16 cellular contexts compared by ENCODE assay signal in the genomic region with DNA sequence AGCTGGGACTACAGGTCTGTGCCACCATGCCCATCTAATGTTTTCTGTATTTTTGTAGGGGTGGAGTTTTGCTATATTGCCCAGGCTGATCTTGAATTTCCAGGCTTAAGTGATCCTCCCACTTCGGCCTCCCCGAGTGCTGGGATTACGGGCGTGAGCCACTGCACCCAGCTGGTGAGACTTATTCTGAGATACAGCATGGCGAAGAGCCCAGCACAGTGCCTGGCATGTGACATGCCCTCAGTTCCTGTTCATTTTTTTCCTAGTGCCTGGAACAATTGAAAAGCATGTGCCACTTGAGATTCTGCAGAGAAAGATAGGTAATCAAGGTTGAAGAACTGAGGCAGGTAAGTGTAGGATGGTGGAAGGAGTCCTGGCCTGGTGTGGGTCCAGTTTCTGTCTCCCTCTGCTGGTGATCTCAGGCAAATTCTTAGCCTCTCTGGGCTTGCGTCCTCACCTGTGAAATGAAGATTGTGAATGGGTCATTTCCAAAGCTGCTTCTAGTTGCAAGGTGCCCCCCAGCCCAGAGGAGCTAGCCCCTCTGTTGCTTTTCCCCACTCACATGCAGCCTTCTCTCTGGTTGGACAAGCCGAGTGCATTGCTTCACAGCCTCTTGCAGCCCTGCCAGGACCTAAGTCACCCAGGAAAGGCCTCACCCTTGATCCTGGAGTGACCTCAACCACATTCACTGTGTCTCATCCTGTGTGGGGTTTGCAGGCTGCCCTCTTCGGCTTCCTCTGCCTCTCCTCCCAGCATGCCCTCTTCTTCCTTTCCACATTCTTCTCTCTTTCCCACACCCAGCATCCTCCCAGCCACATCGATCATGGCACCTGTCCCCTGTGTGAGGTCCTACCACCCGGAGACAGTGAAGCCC. TPM values are rescaled to one million over a fixed set of nuclear protein-coding genes. Genes with fewer than 3 reads are reported as not detected.
A peak's percentile ranks its signal among the peaks of the same experiment; 100 is the strongest.
DNase-seq lines count a peak whose midpoint lies in the region; TF ChIP-seq lines count a peak whose summit lies in the region.
"Had no signal": no experiment of that assay in that cellular context is flagged by ENCODE, and none has a peak within 500 bp of the region (broad histone marks: within the 10 kb centered on the region; RNA-seq: fewer than 3 reads in every experiment).

No MANE protein-coding gene starts in this region.

- no peaks in the 10 kb centered on the region for H3K79me2 ChIP-seq in SK-N-SH (ENCODE audit: insufficient read depth)
- H3K79me2 ChIP-seq: parathyroid adenoma had no signal

- H3K27ac ChIP-seq in SK-N-SH (ENCODE audit: low read depth in 2 of 2, low read length in 1 of 2) = no peak overlapping the region
- H3K27ac ChIP-seq: parathyroid adenoma, thoracic aorta had no signal

- TF ChIP-seq CTCF in AG09309 (IDR thresholded peaks at IDR 0.05; ENCODE audit: control insufficient read depth, insufficient read depth, low read depth, low read length, missing control alignments) (peak; percentile 38), GM12873 (IDR thresholded peaks at IDR 0.05; ENCODE audit: insufficient read depth, low read depth, low read length, missing control alignments) (peak; percentile 74), SK-N-SH (IDR thresholded peaks at IDR 0.05) (peak; percentile 47), fibroblast of the aortic adventitia (IDR thresholded peaks at IDR 0.05; ENCODE audit: insufficient read depth, low read length) (peak; percentile 24)

- POLR2A ChIA-PET in SK-N-SH (lab: Yijun Ruan, JAX) = no interaction called here
- POLR2A ChIA-PET in activated CD4-positive, alpha-beta memory T cell treated with anti-CD3 and anti-CD28 coated beads, Interleukin-2, amount 10 ng/mL, durations not matched to agents 7 days and 5 days (lab: Charles Lee) = no interaction called here

- H3K4me3 Mint-ChIP-seq in activated CD4-positive, alpha-beta memory T cell treated with anti-CD3 and anti-CD28 coated beads, Interleukin-2, amount 10 ng/mL, durations not matched to agents 7 days and 5 days = no peak overlapping the region
- H3K4me3 Mint-ChIP-seq: activated naive CD8-positive, alpha-beta T cell; CD8-positive, alpha-beta memory T cell had no signal

- no peak overlapping the region for H3K27ac Mint-ChIP-seq in activated CD4-positive, alpha-beta memory T cell treated with anti-CD3 and anti-CD28 coated beads, Interleukin-2, amount 10 ng/mL, durations not matched to agents 7 days and 5 days
- H3K27ac Mint-ChIP-seq: activated naive CD8-positive, alpha-beta T cell had no signal

- peaks cover 26% of the 10 kb centered on the region for H3K27me3 Mint-ChIP-seq in activated CD4-positive, alpha-beta memory T cell treated with anti-CD3 and anti-CD28 coated beads, Interleukin-2, amount 10 ng/mL, durations not matched to agents 7 days and 5 days

- no peaks in the 10 kb centered on the region for H3K9me3 ChIP-seq in SK-N-SH
- H3K9me3 ChIP-seq: thoracic aorta had no signal

- TF ChIP-seq EP300 in SK-N-SH (IDR thresholded peaks at IDR 0.05; ENCODE audit: borderline replicate concordance in 1 of 2, low read depth in 1 of 2, low read length in 1 of 2) = no peak

- no peaks in the 10 kb centered on the region for H3K36me3 ChIP-seq in SK-N-SH (replicated peaks in 1 of 2; ENCODE audit: control insufficient read depth in 1 of 2, insufficient read depth in 2 of 2, low read length in 1 of 2)
- H3K36me3 ChIP-seq: thoracic aorta had no signal

- WGBS in SK-N-SH (ENCODE audit: low lambda C conversion rate) = 77% methylated on average over 10 of the region's 10 CpGs

- H3K9me3 Mint-ChIP-seq in activated CD4-positive, alpha-beta memory T cell treated with anti-CD3 and anti-CD28 coated beads, Interleukin-2, amount 10 ng/mL, durations not matched to agents 7 days and 5 days = no peaks in the 10 kb centered on the region

- H3K27me3 ChIP-seq in SK-N-SH (ENCODE audit: insufficient read depth) = no peaks in the 10 kb centered on the region

- no peak overlapping the region for H3K4me2 ChIP-seq in SK-N-SH

- no peak for TF ChIP-seq RAD21 in SK-N-SH (IDR thresholded peaks at IDR 0.05; ENCODE audit: low read length)

- H4K20me1 ChIP-seq in SK-N-SH (ENCODE audit: insufficient read depth) = no peaks in the 10 kb centered on the region

- no peak overlapping the region for H3K4me3 ChIP-seq in AG09309 (ENCODE audit: control insufficient read depth, low read depth, low read length)
- H3K4me3 ChIP-seq in SK-N-SH (ENCODE audit: low read depth in 2 of 2, low read length in 1 of 2) = no peak overlapping the region
- H3K4me3 ChIP-seq in fibroblast of the aortic adventitia (ENCODE audit: low read depth, low read length) = no peak overlapping the region
- H3K4me3 ChIP-seq: thoracic aorta had no signal

- H3K4me1 ChIP-seq in SK-N-SH (ENCODE audit: control insufficient read depth in 1 of 2, insufficient read depth in 2 of 2, low read depth in 1 of 2, low read length in 1 of 2) = peaks cover 0 to 8% of the 10 kb centered on the region in 2 experiments; a peak in 1 of 4 replicates
- H3K4me1 ChIP-seq: parathyroid adenoma had no signal

- peaks cover 6% of the 10 kb centered on the region for H3K4me1 Mint-ChIP-seq in activated CD4-positive, alpha-beta memory T cell treated with anti-CD3 and anti-CD28 coated beads, Interleukin-2, amount 10 ng/mL, durations not matched to agents 7 days and 5 days

- no peak overlapping the region for H2AFZ ChIP-seq in SK-N-SH (ENCODE audit: low read depth)
- H2AFZ ChIP-seq: parathyroid adenoma had no signal

- peaks cover 11% of the 10 kb centered on the region for H3F3A ChIP-seq in SK-N-SH (replicated peaks; ENCODE audit: insufficient read depth)

- no peak overlapping the region for H3K9ac ChIP-seq in SK-N-SH
- H3K9ac ChIP-seq: parathyroid adenoma had no signal

- no peak for DNase-seq in AG09309 (ENCODE audit: low read depth)
- DNase-seq in SK-N-SH = no peak
- DNase-seq in fibroblast of the aortic adventitia (ENCODE audit: low read depth) = no peak
- no peak for DNase-seq in activated CD4-positive, alpha-beta memory T cell treated with anti-CD3 and anti-CD28 coated beads, Interleukin-2, amount 10 ng/mL, durations not matched to agents 7 days and 5 days
- no peak for DNase-seq in NCI-H226
- DNase-seq in middle frontal gyrus (ENCODE audit: extremely low spot score, low spot score) = no peak
- no peak for DNase-seq in stimulated activated CD4-positive, alpha-beta T cell treated with anti-CD3 and anti-CD28 coated beads, Interleukin-2, amount 100 ng/mL, for 48 hours
- DNase-seq: activated CD4-positive, CD25-positive, alpha-beta regulatory T cell treated with anti-CD3 and anti-CD28 coated beads, Interleukin-2, amount 50 U/mL, for 72 hours; CD8-positive, alpha-beta memory T cell; left cardiac atrium; NCI-H187 treated with DMSO at 0.1 percent for 48 hours had no signal

- no peaks in the 10 kb centered on the region for H3K36me3 Mint-ChIP-seq in activated CD4-positive, alpha-beta memory T cell treated with anti-CD3 and anti-CD28 coated beads, Interleukin-2, amount 10 ng/mL, durations not matched to agents 7 days and 5 days (ENCODE audit: low read depth)
- H3K36me3 Mint-ChIP-seq: activated naive CD8-positive, alpha-beta T cell; CD8-positive, alpha-beta memory T cell had no signal

- CTCF ChIA-PET in SK-N-SH (lab: Yijun Ruan, JAX) = interaction anchor here (0.6 to 2.1 kb wide), 5 partner anchors 28 to 201 kb away, joined by 3 to 5 read pairs (median 4); no protein-coding TSS in a partner anchor
- CTCF ChIA-PET in activated CD4-positive, alpha-beta memory T cell treated with anti-CD3 and anti-CD28 coated beads, Interleukin-2, amount 10 ng/mL, durations not matched to agents 7 days and 5 days (lab: Charles Lee) = interaction anchor here (1.0 to 1.4 kb wide), 2 partner anchors 19 to 142 kb away, joined by 5 read pairs; no protein-coding TSS in a partner anchor

- no peaks in the 10 kb centered on the region for H3K9me2 ChIP-seq in SK-N-SH

TF ChIP-seq in SK-N-SH, 30 proteins besides CTCF, POLR2A, EP300 and RAD21 (continues in another document):
- TF ChIP-seq RXRA (IDR thresholded peaks at IDR 0.05; ENCODE audit: borderline replicate concordance, low read depth) (no peak), MEF2A (IDR thresholded peaks at IDR 0.05; ENCODE audit: borderline replicate concordance, low read depth) (no peak), GATA2 (CRISPR knock-in tag; IDR thresholded peaks at IDR 0.05) (no peak), USF1 (IDR thresholded peaks at IDR 0.05; ENCODE audit: borderline replicate concordance, low read depth) (no peak), POLR2AphosphoS5 (IDR thresholded peaks at IDR 0.05; ENCODE audit: low read depth, low read length) (no peak), FOSL2 (IDR thresholded peaks at IDR 0.05; ENCODE audit: borderline replicate concordance, low read depth) (no peak), EZH2phosphoT487 (IDR thresholded peaks at IDR 0.05; ENCODE audit: borderline replicate concordance, low read depth) (no peak), GABPA (IDR thresholded peaks at IDR 0.05; ENCODE audit: low read depth) (no peak), SMC3 (IDR thresholded peaks at IDR 0.05; ENCODE audit: low read depth, low read length) (no peak)

RNA-seq across cellular contexts. Expression of gene RHCG, which starts 4.3 kb away (rescaled TPM):
- polyA plus RNA-seq in SK-N-SH (2012; rRNA removed) = not detected in 2 replicates
- not detected in 2 replicates for polyA plus RNA-seq in SK-N-SH (2012; cell fraction: cytosol; rRNA removed)
- polyA plus RNA-seq in SK-N-SH (2012; cell fraction: nucleus; rRNA removed) = not detected in 2 replicates
- total RNA-seq in fibroblast of the aortic adventitia (ENCODE audit: low replicate concordance) = not detected in 2 replicates
- total RNA-seq in activated CD4-positive, alpha-beta memory T cell treated with anti-CD3 and anti-CD28 coated beads, Interleukin-2, amount 10 ng/mL, durations not matched to agents 7 days and 5 days = not detected
- total RNA-seq: CD8-positive, alpha-beta memory T cell; endothelial cell of umbilical vein; thoracic aorta had no signal
- polyA plus RNA-seq: CD8-positive, alpha-beta memory T cell; endothelial cell of umbilical vein had no signal

Comparison
In these comparisons a context has a peak if more than half of its experiments do, and no peak if none do; other contexts are left out.
1. CTCF ChIP-seq: peak in every context shown above with its lines; median percentile 74 in GM12873; 47 in SK-N-SH; 38 in AG09309; 24 in fibroblast of the aortic adventitia.